In genomic region chr10:79178614-79179403, GRCh38 we compare ENCODE assay signal across 8 cellular contexts.
DNase-seq lines count a peak whose midpoint lies in the region; ATAC-seq, FAIRE-seq and TF ChIP-seq lines count a peak whose summit lies in the region.

No MANE protein-coding gene starts in this region.

- H3K9me3 ChIP-seq in HUES48 (ENCODE audit: control insufficient read depth, insufficient read depth, low read length) (no peaks in the 10 kb centered on the region), astrocyte (ENCODE audit: insufficient read depth, low read depth, low read length) (no peaks in the 10 kb centered on the region)

- no peaks in the 10 kb centered on the region for H3K9me3 Mint-ChIP-seq in astrocyte (ENCODE audit: unreplicated experiment)

- CTCF ChIA-PET in AG04449 (lab: Yijun Ruan, JAX): interaction anchor here (1.2 to 4.7 kb wide), 2 partner anchors 18 to 24 kb away, joined by 3 to 31 read pairs; no protein-coding TSS in a partner anchor

- H3K27ac Mint-ChIP-seq in astrocyte (ENCODE audit: unreplicated experiment): peak overlapping the region; percentile 84

- H3K4me1 ChIP-seq in HUES48 (ENCODE audit: control insufficient read depth, insufficient read depth, low read length) (peaks cover 23% of the 10 kb centered on the region), astrocyte (ENCODE audit: insufficient read depth, low read length) (peaks cover 80% of the 10 kb centered on the region)

- H3K27me3 Mint-ChIP-seq in astrocyte (ENCODE audit: low read depth, unreplicated experiment): no peaks in the 10 kb centered on the region

- peak; percentile 45 for FAIRE-seq in astrocyte (lab: Jason Lieb, UNC)

- no peak overlapping the region for H3K4me3 ChIP-seq in AG04449 (ENCODE audit: low read depth, low read length)
- H3K4me3 ChIP-seq in HUES48 (ENCODE audit: low read depth, low read length): no peak overlapping the region
- H3K4me3 ChIP-seq in astrocyte (ENCODE audit: insufficient read depth, low read depth, low read length): no peak overlapping the region

- POLR2A ChIA-PET in AG04449 (lab: Yijun Ruan, JAX): interaction anchor here (0.9 to 1.2 kb wide), 2 partner anchors 15 to 40 kb away, joined by 3 read pairs; no protein-coding TSS in a partner anchor

- peaks cover 6% of the 10 kb centered on the region for H3K36me3 Mint-ChIP-seq in astrocyte (ENCODE audit: low read depth, unreplicated experiment)

- 0 out of 2 replicates have a peak, but pooled peaks cover 5% of the 10 kb centered on the region for H3K36me3 ChIP-seq in HUES48 (ENCODE audit: control insufficient read depth, insufficient read depth, low read length)
- peaks cover 3% of the 10 kb centered on the region for H3K36me3 ChIP-seq in astrocyte (ENCODE audit: insufficient read depth, low read length)

- H2AFZ ChIP-seq in astrocyte (ENCODE audit: low read depth, low read length): no peak overlapping the region

- peaks cover 86% of the 10 kb centered on the region for H3K4me1 Mint-ChIP-seq in astrocyte (ENCODE audit: low read depth, unreplicated experiment)

- peaks cover 71% of the 10 kb centered on the region for H3K79me2 ChIP-seq in astrocyte (ENCODE audit: insufficient read depth, low read length)

- H4K20me1 ChIP-seq in astrocyte (ENCODE audit: insufficient read depth, low read length): peaks cover 79% of the 10 kb centered on the region

- no peak for ATAC-seq in activated CD4-positive, CD25-positive, alpha-beta regulatory T cell treated with anti-CD3 and anti-CD28 coated beads, Interleukin-2, amount 50 U/mL, for 24 hours

- H3K27ac ChIP-seq in HUES48 (ENCODE audit: low read depth, low read length) (peak overlapping the region; percentile 42), astrocyte (ENCODE audit: low read depth, low read length) (peak overlapping the region; percentile 82), layer of hippocampus (ENCODE audit: low read depth, low read length) (peak overlapping the region; percentile 20)

- peak overlapping the region; percentile 75 for H3K4me2 ChIP-seq in astrocyte (ENCODE audit: low read length)

- DNase-seq in AG04449 (ENCODE audit: low read depth, low spot score) (no peak), astrocyte (ENCODE audit: low read depth) (peak; percentile 91), mucosa of gallbladder (ENCODE audit: low spot score) (no peak), T-helper 2 cell (no peak)
- DNase-seq in activated CD4-positive, alpha-beta T cell treated with anti-CD3 and anti-CD28 coated beads for 1 hour: no peak

- peak overlapping the region; percentile 5 for H3K4me3 Mint-ChIP-seq in astrocyte (ENCODE audit: unreplicated experiment)

- no peak overlapping the region for H3K9ac ChIP-seq in HUES48 (ENCODE audit: low read depth, low read length)
- H3K9ac ChIP-seq in astrocyte (ENCODE audit: low read length): peak overlapping the region; percentile 69

- H3K27me3 ChIP-seq in HUES48 (ENCODE audit: control insufficient read depth, insufficient read depth, low read length) (no peaks in the 10 kb centered on the region), astrocyte (ENCODE audit: insufficient read depth, low read length) (no peaks in the 10 kb centered on the region), layer of hippocampus (ENCODE audit: control insufficient read depth, insufficient read depth, low read length) (no peaks in the 10 kb centered on the region)

- TF ChIP-seq CTCF in AG04449 (IDR thresholded peaks at IDR 0.05; ENCODE audit: insufficient read depth, low read length, missing control alignments): peak; percentile 6
- no peak for TF ChIP-seq CTCF in astrocyte (IDR thresholded peaks at IDR 0.05; ENCODE audit: insufficient read depth, low read depth, low read length)

Comparison
In these comparisons a context has a peak if more than half of its experiments do, and no peak if none do; other contexts are left out.
1. H3K27ac ChIP-seq: peak in every context shown above with its lines; median percentile 82 in astrocyte; 42 in HUES48; 20 in layer of hippocampus.